In genomic region chr2:43898134-43898957, GRCh38 we compare ENCODE assay signal across 11 cellular contexts. TPM values are rescaled to one million over a fixed set of nuclear protein-coding genes. Genes with fewer than 3 reads are reported as not detected.
DNase-seq lines count a peak whose midpoint lies in the region; ATAC-seq and TF ChIP-seq lines count a peak whose summit lies in the region.
"Had no signal": no experiment of that assay in that cellular context is flagged by ENCODE, and none has a peak within 500 bp of the region (broad histone marks: within the 10 kb centered on the region; RNA-seq: fewer than 3 reads in every experiment).

No MANE protein-coding gene starts in this region.

- ATAC-seq in GM21576 (IDR thresholded peaks at IDR 0.05; ENCODE audit: unreplicated experiment) = no peak

- H3K27ac ChIP-seq in CD8-positive, alpha-beta memory T cell (ENCODE audit: low read depth, low read length) = no peak overlapping the region

- CTCF ChIA-PET in CD8-positive, alpha-beta memory T cell (lab: Charles Lee) = no interaction called here

- no peak overlapping the region for H3K4me3 Mint-ChIP-seq in CD8-positive, alpha-beta memory T cell
- H3K4me3 Mint-ChIP-seq: activated naive CD4-positive, alpha-beta T cell treated with anti-CD3 and anti-CD28 coated beads, Interleukin-2, amount 50 U/mL, for 24 hours had no signal

- POLR2A ChIA-PET in CD8-positive, alpha-beta memory T cell (lab: Charles Lee) = no interaction called here

- no peak overlapping the region for H3K4me3 ChIP-seq in fibroblast of villous mesenchyme (ENCODE audit: low read depth, low read length)
- no peak overlapping the region for H3K4me3 ChIP-seq in CD8-positive, alpha-beta memory T cell (ENCODE audit: low read length)

- peak; percentile 27 to 30 for DNase-seq in SHP77 (lab: John Stamatoyannopoulos, UW)
- no peak for DNase-seq in SHP77 treated with DMSO at 0.1 percent for 48 hours (lab: John Stamatoyannopoulos, UW)
- DNase-seq in NCI-H460 (ENCODE audit: extremely low read depth, low read depth) = peak; percentile 30
- no peak for DNase-seq in fibroblast of villous mesenchyme (ENCODE audit: low read depth)
- DNase-seq in smooth muscle cell of the brain vasculature (ENCODE audit: low read depth, low spot score) = peak; percentile 81
- DNase-seq in stimulated activated CD4-positive, alpha-beta T cell treated with anti-CD3 and anti-CD28 coated beads, Interleukin-4, amount 100 ng/mL, for 24 hours = no peak
- DNase-seq in CD8-positive, alpha-beta memory T cell = no peak
- DNase-seq: AML-193, hippocampal formation had no signal

- H3K27me3 Mint-ChIP-seq in CD8-positive, alpha-beta memory T cell = no peaks in the 10 kb centered on the region
- H3K27me3 Mint-ChIP-seq: activated naive CD4-positive, alpha-beta T cell treated with anti-CD3 and anti-CD28 coated beads, Interleukin-2, amount 50 U/mL, for 24 hours had no signal

- H3K4me1 Mint-ChIP-seq in CD8-positive, alpha-beta memory T cell = peaks cover 0 to 2% (median 0%) of the 10 kb centered on the region in 3 donors
- H3K4me1 Mint-ChIP-seq: activated naive CD4-positive, alpha-beta T cell treated with anti-CD3 and anti-CD28 coated beads, Interleukin-2, amount 50 U/mL, for 24 hours had no signal

- H3K27ac Mint-ChIP-seq in CD8-positive, alpha-beta memory T cell = peak overlapping the region in 1 of 8 donors; percentile 60
- H3K27ac Mint-ChIP-seq: activated naive CD4-positive, alpha-beta T cell treated with anti-CD3 and anti-CD28 coated beads, Interleukin-2, amount 50 U/mL, for 24 hours had no signal

- TF ChIP-seq CTCF in fibroblast of villous mesenchyme (IDR thresholded peaks at IDR 0.05; ENCODE audit: insufficient read depth, low read depth, low read length) = peak; percentile 13

- no peaks in the 10 kb centered on the region for H3K9me3 ChIP-seq in CD8-positive, alpha-beta memory T cell (ENCODE audit: low read length)

- no peaks in the 10 kb centered on the region for H3K27me3 ChIP-seq in CD8-positive, alpha-beta memory T cell (ENCODE audit: insufficient read depth, low read length, poor library complexity, severe bottlenecking)

- H3K36me3 Mint-ChIP-seq in CD8-positive, alpha-beta memory T cell = peaks cover 10 to 80% (median 24%) of the 10 kb centered on the region in 3 donors

- H3K4me1 ChIP-seq in CD8-positive, alpha-beta memory T cell (ENCODE audit: insufficient read depth, low read length) = no peaks in the 10 kb centered on the region

- H3K36me3 ChIP-seq in CD8-positive, alpha-beta memory T cell (ENCODE audit: insufficient read depth, low read length) = peaks cover 26% of the 10 kb centered on the region

- H3K9me3 Mint-ChIP-seq in CD8-positive, alpha-beta memory T cell = no peaks in the 10 kb centered on the region
- H3K9me3 Mint-ChIP-seq: activated naive CD4-positive, alpha-beta T cell treated with anti-CD3 and anti-CD28 coated beads, Interleukin-2, amount 50 U/mL, for 24 hours had no signal

RNA-seq across cellular contexts. Expression of gene ABCG8, which starts 59.6 kb away (rescaled TPM):
- total RNA-seq in NCI-H460 (2014; rRNA removed; shearing (Covaris generic)) = not detected in 2 replicates
- polyA plus RNA-seq in NCI-H460 (2014; cell fraction: nucleus; rRNA removed) = not detected in 2 replicates
- total RNA-seq in fibroblast of villous mesenchyme = not detected in 2 replicates
- not detected for total RNA-seq in CD8-positive, alpha-beta memory T cell
- not detected for polyA plus RNA-seq in CD8-positive, alpha-beta memory T cell

RNA-seq across cellular contexts. Expression of gene ABCG5, which starts 59.7 kb away (rescaled TPM):
- total RNA-seq in NCI-H460 (2014; rRNA removed; shearing (Covaris generic)) = not detected in 2 replicates
- not detected in 2 replicates for polyA plus RNA-seq in NCI-H460 (2014; cell fraction: nucleus; rRNA removed)
- total RNA-seq in fibroblast of villous mesenchyme = not detected in 2 replicates
- total RNA-seq in CD8-positive, alpha-beta memory T cell = not detected
- polyA plus RNA-seq in CD8-positive, alpha-beta memory T cell = not detected

Comparison
In these comparisons a context has a peak if more than half of its experiments do, and no peak if none do; other contexts are left out.
1. DNase-seq: peak in SHP77 (2 of 2), NCI-H460 (single experiment) and smooth muscle cell of the brain vasculature (single experiment); none in SHP77 treated with DMSO at 0.1 percent for 48 hours (single experiment), fibroblast of villous mesenchyme (single experiment), stimulated activated CD4-positive, alpha-beta T cell treated with anti-CD3 and anti-CD28 coated beads, Interleukin-4, amount 100 ng/mL, for 24 hours (single experiment) and CD8-positive, alpha-beta memory T cell (0 of 5).